Comparison of ENCODE assay signal across 14 cellular contexts in the genomic region with DNA sequence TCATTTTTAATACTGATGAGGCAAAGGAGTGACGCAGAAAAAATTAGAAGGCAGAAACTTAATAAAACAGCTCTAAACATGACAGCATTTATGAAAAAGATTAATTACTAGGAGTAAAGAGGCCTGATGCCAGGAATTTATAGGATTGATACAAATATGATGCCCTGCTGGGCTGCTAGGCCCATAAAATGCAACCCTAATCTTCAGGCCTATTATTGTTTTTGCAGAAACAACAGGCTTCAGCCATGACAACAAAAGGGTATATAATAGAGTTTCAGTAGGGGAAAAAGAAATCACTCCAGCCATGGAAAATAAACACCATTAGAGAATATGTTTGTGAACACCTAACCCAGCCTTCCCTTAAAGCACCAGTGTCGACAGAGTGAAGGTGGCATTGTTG.
"Had no signal": no experiment of that assay in that cellular context is flagged by ENCODE, and none has a peak within 500 bp of the region (broad histone marks: within the 10 kb centered on the region; RNA-seq: fewer than 3 reads in every experiment).

No MANE protein-coding gene starts in this region.

- H3K36me3 ChIP-seq: adrenal gland, esophagus muscularis mucosa, lower lobe of right lung, thyroid gland, uterus had no signal

- H3K27me3 ChIP-seq: adrenal gland, thyroid gland, uterus had no signal

- H3K9me3 ChIP-seq: adrenal gland, esophagus muscularis mucosa, lower lobe of right lung, thyroid gland, uterus had no signal

- H3K4me3 ChIP-seq: adrenal gland, coronary artery, esophagus muscularis mucosa, lower lobe of right lung, thyroid gland, uterus had no signal

- DNase-seq: activated CD4-positive, alpha-beta memory T cell treated with anti-CD3 and anti-CD28 coated beads, Interleukin-2, amount 10 ng/mL, durations not matched to agents 7 days and 5 days; activated CD4-positive, alpha-beta T cell treated with anti-CD3 and anti-CD28 coated beads for 4 hours; activated effector memory CD4-positive, alpha-beta T cell treated with Interleukin-2 at 50 U/mL for 16 hours; activated T-cell treated with anti-CD3 and anti-CD28 coated beads, Interleukin-2, amount 50 U/mL, for 24 hours; adrenal gland; central memory CD4-positive, alpha-beta T cell; left colon; lower lobe of right lung; nucleus accumbens; thyroid gland; uterus had no signal

- ATAC-seq: left colon; lower lobe of right lung; stimulated activated effector memory CD8-positive, alpha-beta T cell treated with anti-CD3 and anti-CD28 coated beads, Interleukin-12 subunit alpha, Interleukin-12 subunit beta, amount 100 ng/mL, for 72 hours had no signal

- H3K4me1 ChIP-seq: adrenal gland, esophagus muscularis mucosa, lower lobe of right lung, thyroid gland, uterus had no signal

- H3K27ac ChIP-seq: adrenal gland, coronary artery, esophagus muscularis mucosa, lower lobe of right lung, thyroid gland, uterus had no signal
